In the genomic region with DNA sequence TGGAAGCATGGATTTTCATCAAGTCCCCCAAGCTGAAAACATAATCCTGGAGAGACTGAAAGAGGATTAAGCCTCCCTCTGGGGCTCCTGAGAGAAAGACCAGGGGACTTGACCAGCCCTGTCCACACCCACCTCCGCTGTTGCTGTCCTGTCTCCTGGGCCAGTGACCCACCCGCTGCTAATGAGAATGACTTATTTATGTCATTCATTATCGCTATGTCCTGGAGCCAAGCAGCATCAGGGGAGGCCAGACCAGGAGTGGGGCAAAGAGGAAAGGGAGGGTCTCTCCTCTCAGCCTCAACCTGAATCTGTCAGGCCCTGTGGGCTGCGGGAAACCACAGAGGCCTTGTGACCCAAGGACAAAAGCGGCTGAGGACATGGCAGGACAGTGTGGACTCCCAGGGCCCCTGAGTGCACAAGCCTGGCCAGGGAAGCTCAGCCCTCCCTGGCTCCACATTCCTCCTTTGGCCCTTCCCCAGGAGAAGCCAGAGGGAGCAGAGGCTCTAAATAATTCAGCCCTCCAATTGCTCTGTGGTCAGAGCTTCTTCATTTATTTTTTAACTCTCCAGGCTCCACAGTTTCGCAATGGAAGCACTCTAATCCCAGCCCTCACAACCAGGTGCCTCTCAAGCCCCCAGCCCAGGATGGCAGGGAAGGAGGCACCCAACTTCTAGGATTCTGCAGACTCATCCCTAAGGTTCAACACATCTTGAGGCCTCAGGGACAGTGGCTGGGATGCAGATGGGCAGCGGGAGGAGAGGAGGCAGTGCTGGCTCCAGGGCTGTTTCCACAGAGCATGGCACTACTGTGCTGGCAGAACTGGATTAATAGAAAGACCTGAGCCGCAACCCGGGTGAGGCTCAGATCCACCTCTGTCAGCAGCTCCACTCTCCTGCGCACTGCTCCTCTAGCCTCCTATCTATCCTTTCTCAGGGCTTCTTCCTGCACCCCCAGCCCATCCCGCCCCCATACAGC, we compare ENCODE assay signal across 1 cellular context.
A peak's percentile ranks its signal among the peaks of the same experiment; 100 is the strongest.
TF ChIP-seq lines count a peak whose summit lies in the region.

No MANE protein-coding gene starts in this region.

TF ChIP-seq in H1, 55 proteins besides CTCF, POLR2A, EP300 and RAD21 (continued from another document):
- TF ChIP-seq, protein P1, sequence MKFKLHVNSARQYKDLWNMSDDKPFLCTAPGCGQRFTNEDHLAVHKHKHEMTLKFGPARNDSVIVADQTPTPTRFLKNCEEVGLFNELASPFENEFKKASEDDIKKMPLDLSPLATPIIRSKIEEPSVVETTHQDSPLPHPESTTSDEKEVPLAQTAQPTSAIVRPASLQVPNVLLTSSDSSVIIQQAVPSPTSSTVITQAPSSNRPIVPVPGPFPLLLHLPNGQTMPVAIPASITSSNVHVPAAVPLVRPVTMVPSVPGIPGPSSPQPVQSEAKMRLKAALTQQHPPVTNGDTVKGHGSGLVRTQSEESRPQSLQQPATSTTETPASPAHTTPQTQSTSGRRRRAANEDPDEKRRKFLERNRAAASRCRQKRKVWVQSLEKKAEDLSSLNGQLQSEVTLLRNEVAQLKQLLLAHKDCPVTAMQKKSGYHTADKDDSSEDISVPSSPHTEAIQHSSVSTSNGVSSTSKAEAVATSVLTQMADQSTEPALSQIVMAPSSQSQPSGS (IDR thresholded peaks at IDR 0.05; ENCODE audit: low read length), result no peak
- no peak for TF ChIP-seq TEAD4 (IDR thresholded peaks at IDR 0.05; ENCODE audit: low read depth, low read length)
- TF ChIP-seq RNF2 (IDR thresholded peaks at IDR 0.05; ENCODE audit: borderline replicate concordance, low read depth, low read length, missing control alignments, poor library complexity, severe bottlenecking), result no peak
- peak; percentile 46 for TF ChIP-seq ASH2L (IDR thresholded peaks at IDR 0.05; ENCODE audit: low read length)
- TF ChIP-seq CTBP2 (IDR thresholded peaks at IDR 0.05; ENCODE audit: borderline replicate concordance, insufficient read depth, insufficient read length, low read length), result no peak
